20 cellular contexts compared by ENCODE assay signal in genomic region chr7:154769527-154769926, GRCh38.
"Had no signal": no experiment of that assay in that cellular context is flagged by ENCODE, and none has a peak within 500 bp of the region (broad histone marks: within the 10 kb centered on the region; RNA-seq: fewer than 3 reads in every experiment).

No MANE protein-coding gene starts in this region.

- DNase-seq: IMR-90, Karpas-422, KG1, MM.1S, NCI-H1092 treated with DMSO at 0.1 percent for 48 hours, NCI-H1436, NCI-H187, NCI-H2029, NCI-H2171 treated with DMSO at 0.1 percent for 48 hours, NCI-H345, NCI-H446 treated with DMSO at 0.1 percent for 48 hours, NCI-H510A treated with DMSO at 0.1 percent for 48 hours, NCI-H526, PC-3, SHP77, SK-N-SH, SW 1271, T-cell had no signal

- H3K4me3 Mint-ChIP-seq: T-cell had no signal

- H3K9me3 Mint-ChIP-seq: T-cell had no signal

- H3K27me3 Mint-ChIP-seq: T-cell had no signal

- H3K27ac Mint-ChIP-seq: T-cell had no signal

- H3K4me1 Mint-ChIP-seq: T-cell had no signal

- ATAC-seq: HepG2, Panc1, PC-3, T-cell had no signal
